In genomic region chr5:112738180-112738560, GRCh38 we compare ENCODE assay signal across 1 cellular context.
TF ChIP-seq lines count a peak whose summit lies in the region.

No MANE protein-coding gene starts in this region.

TF ChIP-seq in IMR-90, 13 proteins besides CTCF, POLR2A, EP300 and RAD21 (continued from another document):
- no peak for TF ChIP-seq USF2 (IDR thresholded peaks at IDR 0.05; ENCODE audit: low read depth, low read length)
- no peak for TF ChIP-seq BHLHE40 (IDR thresholded peaks at IDR 0.05; ENCODE audit: low read depth, low read length)
- TF ChIP-seq ELK1 (IDR thresholded peaks at IDR 0.05; ENCODE audit: borderline replicate concordance, low read depth, low read length) = no peak
- no peak for TF ChIP-seq RFX5 (IDR thresholded peaks at IDR 0.05; ENCODE audit: low read depth, low read length)
